ENCODE assay signal across 8 cellular contexts in genomic region chr7:35690574-35690973, GRCh38. TPM values are rescaled to one million over a fixed set of nuclear protein-coding genes. Genes with fewer than 3 reads are reported as not detected.
DNase-seq lines count a peak whose midpoint lies in the region; ATAC-seq and TF ChIP-seq lines count a peak whose summit lies in the region.
"Not testable (repeated sequence)": the region's sequence is repeated elsewhere in the genome, so short reads cannot be mapped to it uniquely, and the experiment has no call there.

No MANE protein-coding gene starts in this region.

- not testable (repeated sequence) for ATAC-seq in CD8-positive, alpha-beta T cell; PC-3; naive B cell (ENCODE audit: low read depth in 2 of 2)

- H3K4me1 ChIP-seq in CD8-positive, alpha-beta T cell (ENCODE audit: insufficient read depth, low read length), result peaks cover 51% of the 10 kb centered on the region
- H3K4me1 ChIP-seq in Karpas-422 (ENCODE audit: low read length) (peaks cover 36% of the 10 kb centered on the region), PC-3 (ENCODE audit: insufficient read depth, low read length) (peaks cover 27% of the 10 kb centered on the region)

- peak overlapping the region; percentile 87 for H3K4me3 Mint-ChIP-seq in CD8-positive, alpha-beta T cell
- peak overlapping the region; percentile 93 for H3K4me3 Mint-ChIP-seq in activated CD4-positive, alpha-beta memory T cell treated with anti-CD3 and anti-CD28 coated beads for 36 hours
- peak overlapping the region; percentile 83 for H3K4me3 Mint-ChIP-seq in activated naive CD8-positive, alpha-beta T cell
- peak overlapping the region; percentile 64 for H3K4me3 Mint-ChIP-seq in dendritic cell treated with granulocyte-macrophage colony-stimulating factor and Interleukin-4, amounts not matched to agents 40 ng/mL and 50 ng/mL, for 4 days
- H3K4me3 Mint-ChIP-seq in naive B cell, result peak overlapping the region; percentile 14 to 98 (median 64)
- H3K4me3 Mint-ChIP-seq in stimulated activated naive CD8-positive, alpha-beta T cell treated with anti-CD3 and anti-CD28 coated beads, Interleukin-15, Interleukin-2, amounts not matched to agents 100 ng/mL and 50 ng/mL, for 24 hours, result peak overlapping the region; percentile 92

- H3K9ac ChIP-seq in Karpas-422 (ENCODE audit: low read length); PC-3 (ENCODE audit: low read length): not testable (repeated sequence)

- H3K9me2 ChIP-seq in Karpas-422 (replicated peaks; ENCODE audit: insufficient read depth, low read length); PC-3 (replicated peaks; ENCODE audit: low read length): not testable (repeated sequence)

- POLR2A ChIA-PET in CD8-positive, alpha-beta T cell (lab: Charles Lee), result interaction anchor here (1.0 to 2.5 kb wide), 3 partner anchors 18 to 111 kb away, joined by 3 to 17 read pairs (median 3); partner anchors contain the start of gene SEPTIN7
- POLR2A ChIA-PET in PC-3 (lab: Charles Lee; ENCODE audit: unreplicated experiment), result not testable (repeated sequence)
- POLR2A ChIA-PET in activated CD4-positive, alpha-beta memory T cell treated with anti-CD3 and anti-CD28 coated beads for 36 hours (lab: Charles Lee), result interaction anchor here (0.7 to 1.6 kb wide), 5 partner anchors 21 to 167 kb away, joined by 3 to 4 read pairs (median 3); partner anchors contain the start of gene SEPTIN7

- H3K4me3 ChIP-seq in CD8-positive, alpha-beta T cell (ENCODE audit: low read depth, low read length), result peak overlapping the region; percentile 100
- H3K4me3 ChIP-seq in Karpas-422 (ENCODE audit: low read length); PC-3 (ENCODE audit: low read length): not testable (repeated sequence)

- not testable (repeated sequence) for H4K20me1 ChIP-seq in Karpas-422 (ENCODE audit: insufficient read depth, low read depth, low read length); PC-3 (ENCODE audit: low read length)

- H3K9me3 Mint-ChIP-seq in CD8-positive, alpha-beta T cell; activated CD4-positive, alpha-beta memory T cell treated with anti-CD3 and anti-CD28 coated beads for 36 hours; activated naive CD8-positive, alpha-beta T cell (ENCODE audit: low read depth); dendritic cell treated with granulocyte-macrophage colony-stimulating factor and Interleukin-4, amounts not matched to agents 40 ng/mL and 50 ng/mL, for 4 days; naive B cell; stimulated activated naive CD8-positive, alpha-beta T cell treated with anti-CD3 and anti-CD28 coated beads, Interleukin-15, Interleukin-2, amounts not matched to agents 100 ng/mL and 50 ng/mL, for 24 hours: not testable (repeated sequence)

- H3K27ac Mint-ChIP-seq in CD8-positive, alpha-beta T cell, result peak overlapping the region; percentile 98
- peak overlapping the region; percentile 84 for H3K27ac Mint-ChIP-seq in activated CD4-positive, alpha-beta memory T cell treated with anti-CD3 and anti-CD28 coated beads for 36 hours
- H3K27ac Mint-ChIP-seq in activated naive CD8-positive, alpha-beta T cell, result peak overlapping the region; percentile 94
- peak overlapping the region; percentile 62 for H3K27ac Mint-ChIP-seq in dendritic cell treated with granulocyte-macrophage colony-stimulating factor and Interleukin-4, amounts not matched to agents 40 ng/mL and 50 ng/mL, for 4 days
- H3K27ac Mint-ChIP-seq in naive B cell, result peak overlapping the region in 4 of 6 donors; percentile 19 to 97 (median 43)
- peak overlapping the region; percentile 88 for H3K27ac Mint-ChIP-seq in stimulated activated naive CD8-positive, alpha-beta T cell treated with anti-CD3 and anti-CD28 coated beads, Interleukin-15, Interleukin-2, amounts not matched to agents 100 ng/mL and 50 ng/mL, for 24 hours

- peaks cover 45% of the 10 kb centered on the region for H3K36me3 Mint-ChIP-seq in CD8-positive, alpha-beta T cell
- not testable (repeated sequence) for H3K36me3 Mint-ChIP-seq in activated CD4-positive, alpha-beta memory T cell treated with anti-CD3 and anti-CD28 coated beads for 36 hours; activated naive CD8-positive, alpha-beta T cell; naive B cell; stimulated activated naive CD8-positive, alpha-beta T cell treated with anti-CD3 and anti-CD28 coated beads, Interleukin-15, Interleukin-2, amounts not matched to agents 100 ng/mL and 50 ng/mL, for 24 hours (ENCODE audit: low read depth)
- H3K36me3 Mint-ChIP-seq in dendritic cell treated with granulocyte-macrophage colony-stimulating factor and Interleukin-4, amounts not matched to agents 40 ng/mL and 50 ng/mL, for 4 days (ENCODE audit: low read depth), result peaks cover 63% of the 10 kb centered on the region

- H3K27me3 Mint-ChIP-seq in CD8-positive, alpha-beta T cell (ENCODE audit: low read depth); activated CD4-positive, alpha-beta memory T cell treated with anti-CD3 and anti-CD28 coated beads for 36 hours; activated naive CD8-positive, alpha-beta T cell; dendritic cell treated with granulocyte-macrophage colony-stimulating factor and Interleukin-4, amounts not matched to agents 40 ng/mL and 50 ng/mL, for 4 days; naive B cell; stimulated activated naive CD8-positive, alpha-beta T cell treated with anti-CD3 and anti-CD28 coated beads, Interleukin-15, Interleukin-2, amounts not matched to agents 100 ng/mL and 50 ng/mL, for 24 hours: not testable (repeated sequence)

- not testable (repeated sequence) for H2AFZ ChIP-seq in Karpas-422 (ENCODE audit: low read length); PC-3 (ENCODE audit: low read length)

- H3K27ac ChIP-seq in CD8-positive, alpha-beta T cell (ENCODE audit: low read depth, low read length), result peak overlapping the region; percentile 39
- H3K27ac ChIP-seq in Karpas-422 (ENCODE audit: low read length); PC-3 (ENCODE audit: low read length): not testable (repeated sequence)

- not testable (repeated sequence) for H3K36me3 ChIP-seq in CD8-positive, alpha-beta T cell (ENCODE audit: insufficient read depth, low read length); Karpas-422 (ENCODE audit: insufficient read depth, low read length); PC-3 (ENCODE audit: low read depth, low read length)

- BruUV-seq in PC-3 (replicated peaks; lab: Mats Ljungman, UMichigan), result not testable (repeated sequence)

- H3K9me3 ChIP-seq in CD8-positive, alpha-beta T cell (ENCODE audit: low read length); Karpas-422 (ENCODE audit: low read length); PC-3 (ENCODE audit: low read length): not testable (repeated sequence)

- not testable (repeated sequence) for H3K4me2 ChIP-seq in Karpas-422 (ENCODE audit: low read depth, low read length, poor library complexity, severe bottlenecking)
- H3K4me2 ChIP-seq in PC-3 (ENCODE audit: low read length), result peak overlapping the region; percentile 100; the same call in 1 of the 2 replicates

- H3K27me3 ChIP-seq in CD8-positive, alpha-beta T cell (ENCODE audit: insufficient read depth, low read length); Karpas-422 (ENCODE audit: low read length); PC-3 (ENCODE audit: low read length): not testable (repeated sequence)

- H3K79me2 ChIP-seq in Karpas-422 (ENCODE audit: low read length), result peaks cover 51% of the 10 kb centered on the region
- H3K79me2 ChIP-seq in PC-3 (ENCODE audit: low read length), result peaks cover 70% of the 10 kb centered on the region

- not testable (repeated sequence) for TF ChIP-seq CTCF in CD8-positive, alpha-beta T cell (IDR thresholded peaks at IDR 0.05); PC-3 (conservative IDR thresholded peaks at IDR 0.05; ENCODE audit: low read depth, low read length)

- DNase-seq in CD8-positive, alpha-beta T cell, result peak in 1 of 7 experiments; percentile 24
- peak; percentile 2 for DNase-seq in Karpas-422
- not testable (repeated sequence) for DNase-seq in PC-3, naive B cell
- peak; percentile 29 for DNase-seq in activated CD4-positive, alpha-beta memory T cell treated with anti-CD3 and anti-CD28 coated beads for 36 hours

- intact Hi-C loops in CD8-positive, alpha-beta T cell (cut with DNase I, micrococcal nuclease), result loop anchor here (5.0 to 10.0 kb wide), 6 partner anchors 33 to 704 kb away; partner anchors contain the start of gene EEPD1 (in 2 of the 2)
- intact Hi-C loops in PC-3 (cut with micrococcal nuclease); dendritic cell treated with granulocyte-macrophage colony-stimulating factor and Interleukin-4, amounts not matched to agents 40 ng/mL and 50 ng/mL, for 4 days (cut with micrococcal nuclease): not testable (repeated sequence)
- intact Hi-C loops in activated CD4-positive, alpha-beta memory T cell treated with anti-CD3 and anti-CD28 coated beads for 36 hours (cut with micrococcal nuclease), result loop anchor here (5.0 to 10.0 kb wide), 3 partner anchors 698 to 1754 kb away; partner anchors contain the start of gene ELMO1

- CTCF ChIA-PET in CD8-positive, alpha-beta T cell (lab: Charles Lee), result interaction anchor here (1.0 to 3.3 kb wide), 4 partner anchors 21 to 216 kb away, joined by 3 to 12 read pairs (median 3); partner anchors contain the start of gene SEPTIN7
- CTCF ChIA-PET in PC-3 (lab: Charles Lee), result not testable (repeated sequence)
- CTCF ChIA-PET in activated CD4-positive, alpha-beta memory T cell treated with anti-CD3 and anti-CD28 coated beads for 36 hours (lab: Charles Lee), result interaction anchor here (0.9 to 1.2 kb wide), 2 partner anchors 112 to 216 kb away, joined by 3 read pairs; no protein-coding TSS in a partner anchor

- H3K4me1 Mint-ChIP-seq in CD8-positive, alpha-beta T cell (ENCODE audit: low read depth), result peaks cover 74% of the 10 kb centered on the region
- H3K4me1 Mint-ChIP-seq in activated CD4-positive, alpha-beta memory T cell treated with anti-CD3 and anti-CD28 coated beads for 36 hours (ENCODE audit: low read depth), result peaks cover 50% of the 10 kb centered on the region
- peaks cover 73% of the 10 kb centered on the region for H3K4me1 Mint-ChIP-seq in activated naive CD8-positive, alpha-beta T cell (ENCODE audit: low read depth)
- H3K4me1 Mint-ChIP-seq in dendritic cell treated with granulocyte-macrophage colony-stimulating factor and Interleukin-4, amounts not matched to agents 40 ng/mL and 50 ng/mL, for 4 days (ENCODE audit: low read depth), result peaks cover 50% of the 10 kb centered on the region
- peaks cover 59 to 72% (median 71%) of the 10 kb centered on the region in 3 donors for H3K4me1 Mint-ChIP-seq in naive B cell
- peaks cover 74% of the 10 kb centered on the region for H3K4me1 Mint-ChIP-seq in stimulated activated naive CD8-positive, alpha-beta T cell treated with anti-CD3 and anti-CD28 coated beads, Interleukin-15, Interleukin-2, amounts not matched to agents 100 ng/mL and 50 ng/mL, for 24 hours (ENCODE audit: low read depth)

- not testable (repeated sequence) for H3F3A ChIP-seq in PC-3 (ENCODE audit: low read length, unreplicated experiment)

RNA-seq across cellular contexts. Expression of gene HERPUD2, which starts 4.4 kb away (rescaled TPM):
- total RNA-seq in CD8-positive, alpha-beta T cell, result 100 to 1,000 TPM; 123 to 134 TPM
- total RNA-seq in Karpas-422 (2014; rRNA removed; shearing (Covaris generic); ENCODE audit: low replicate concordance), result 13.7 and 17.3 TPM in 2 replicates
- total RNA-seq in PC-3 (2014; rRNA removed), result 11.5 and 11.7 TPM in 2 replicates
- total RNA-seq in activated CD4-positive, alpha-beta memory T cell treated with anti-CD3 and anti-CD28 coated beads for 36 hours, result 10 to 100 TPM; 26.2 to 29.6 TPM
- 10 to 100 TPM; 52.7 to 78.0 (median 63.2) TPM for polyA plus RNA-seq in naive B cell (ENCODE audit: low read depth in 6 of 6)

Comparison
In these comparisons a context has a peak if more than half of its experiments do, and no peak if none do; other contexts are left out.
1. H3K27ac Mint-ChIP-seq: peak in every context shown above with its lines; median percentile 98 in CD8-positive, alpha-beta T cell; 94 in activated naive CD8-positive, alpha-beta T cell; 88 in stimulated activated naive CD8-positive, alpha-beta T cell treated with anti-CD3 and anti-CD28 coated beads, Interleukin-15, Interleukin-2, amounts not matched to agents 100 ng/mL and 50 ng/mL, for 24 hours; 84 in activated CD4-positive, alpha-beta memory T cell treated with anti-CD3 and anti-CD28 coated beads for 36 hours; 62 in dendritic cell treated with granulocyte-macrophage colony-stimulating factor and Interleukin-4, amounts not matched to agents 40 ng/mL and 50 ng/mL, for 4 days; 43 in naive B cell.